1 cellular context compared by ENCODE assay signal in the genomic region with DNA sequence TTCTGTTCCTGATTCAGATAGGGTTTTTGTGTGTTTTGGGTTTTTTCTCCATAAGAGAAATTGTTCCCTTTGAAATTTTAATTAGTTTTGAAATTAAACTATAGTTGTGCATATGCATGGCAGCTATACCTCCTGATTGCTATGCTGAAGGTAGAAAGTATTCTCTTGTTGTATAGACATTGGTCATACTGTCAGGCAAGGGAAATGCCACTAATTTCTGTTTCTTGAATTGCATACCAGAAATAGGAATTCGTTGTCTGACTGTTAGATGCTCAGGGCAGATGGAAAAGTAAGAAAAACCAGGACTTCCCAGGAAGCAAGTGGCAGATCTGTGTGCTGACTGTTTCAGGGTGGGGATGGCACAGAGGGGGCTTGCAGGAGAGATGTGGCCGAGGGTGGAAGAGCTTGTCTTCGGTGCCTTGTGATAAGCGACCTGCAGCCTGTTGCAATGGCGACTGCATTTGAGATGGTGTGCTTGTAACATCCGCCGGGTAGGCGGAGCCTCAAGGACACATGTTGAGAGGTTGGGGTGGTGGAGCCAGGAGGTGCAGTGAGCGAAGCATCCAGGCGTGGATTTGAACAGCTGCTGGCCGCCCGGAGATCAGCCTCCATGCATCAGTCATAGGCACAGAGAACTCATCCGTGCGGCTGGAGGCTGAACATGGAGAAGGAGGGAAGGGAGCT.
TF ChIP-seq lines count a peak whose summit lies in the region.

No MANE protein-coding gene starts in this region.

TF ChIP-seq in K562, 482 proteins besides CTCF, POLR2A, EP300 and RAD21 (continued from another document and continues in another):
- peak; percentile 31 to 48; a peak in 2 of 4 replicates for TF ChIP-seq MAZ (CRISPR knock-in tag; conservative IDR thresholded peaks at IDR 0.05 in 1 of 2, IDR thresholded peaks at IDR 0.05 in 1 of 2)
- TF ChIP-seq, protein P1, sequence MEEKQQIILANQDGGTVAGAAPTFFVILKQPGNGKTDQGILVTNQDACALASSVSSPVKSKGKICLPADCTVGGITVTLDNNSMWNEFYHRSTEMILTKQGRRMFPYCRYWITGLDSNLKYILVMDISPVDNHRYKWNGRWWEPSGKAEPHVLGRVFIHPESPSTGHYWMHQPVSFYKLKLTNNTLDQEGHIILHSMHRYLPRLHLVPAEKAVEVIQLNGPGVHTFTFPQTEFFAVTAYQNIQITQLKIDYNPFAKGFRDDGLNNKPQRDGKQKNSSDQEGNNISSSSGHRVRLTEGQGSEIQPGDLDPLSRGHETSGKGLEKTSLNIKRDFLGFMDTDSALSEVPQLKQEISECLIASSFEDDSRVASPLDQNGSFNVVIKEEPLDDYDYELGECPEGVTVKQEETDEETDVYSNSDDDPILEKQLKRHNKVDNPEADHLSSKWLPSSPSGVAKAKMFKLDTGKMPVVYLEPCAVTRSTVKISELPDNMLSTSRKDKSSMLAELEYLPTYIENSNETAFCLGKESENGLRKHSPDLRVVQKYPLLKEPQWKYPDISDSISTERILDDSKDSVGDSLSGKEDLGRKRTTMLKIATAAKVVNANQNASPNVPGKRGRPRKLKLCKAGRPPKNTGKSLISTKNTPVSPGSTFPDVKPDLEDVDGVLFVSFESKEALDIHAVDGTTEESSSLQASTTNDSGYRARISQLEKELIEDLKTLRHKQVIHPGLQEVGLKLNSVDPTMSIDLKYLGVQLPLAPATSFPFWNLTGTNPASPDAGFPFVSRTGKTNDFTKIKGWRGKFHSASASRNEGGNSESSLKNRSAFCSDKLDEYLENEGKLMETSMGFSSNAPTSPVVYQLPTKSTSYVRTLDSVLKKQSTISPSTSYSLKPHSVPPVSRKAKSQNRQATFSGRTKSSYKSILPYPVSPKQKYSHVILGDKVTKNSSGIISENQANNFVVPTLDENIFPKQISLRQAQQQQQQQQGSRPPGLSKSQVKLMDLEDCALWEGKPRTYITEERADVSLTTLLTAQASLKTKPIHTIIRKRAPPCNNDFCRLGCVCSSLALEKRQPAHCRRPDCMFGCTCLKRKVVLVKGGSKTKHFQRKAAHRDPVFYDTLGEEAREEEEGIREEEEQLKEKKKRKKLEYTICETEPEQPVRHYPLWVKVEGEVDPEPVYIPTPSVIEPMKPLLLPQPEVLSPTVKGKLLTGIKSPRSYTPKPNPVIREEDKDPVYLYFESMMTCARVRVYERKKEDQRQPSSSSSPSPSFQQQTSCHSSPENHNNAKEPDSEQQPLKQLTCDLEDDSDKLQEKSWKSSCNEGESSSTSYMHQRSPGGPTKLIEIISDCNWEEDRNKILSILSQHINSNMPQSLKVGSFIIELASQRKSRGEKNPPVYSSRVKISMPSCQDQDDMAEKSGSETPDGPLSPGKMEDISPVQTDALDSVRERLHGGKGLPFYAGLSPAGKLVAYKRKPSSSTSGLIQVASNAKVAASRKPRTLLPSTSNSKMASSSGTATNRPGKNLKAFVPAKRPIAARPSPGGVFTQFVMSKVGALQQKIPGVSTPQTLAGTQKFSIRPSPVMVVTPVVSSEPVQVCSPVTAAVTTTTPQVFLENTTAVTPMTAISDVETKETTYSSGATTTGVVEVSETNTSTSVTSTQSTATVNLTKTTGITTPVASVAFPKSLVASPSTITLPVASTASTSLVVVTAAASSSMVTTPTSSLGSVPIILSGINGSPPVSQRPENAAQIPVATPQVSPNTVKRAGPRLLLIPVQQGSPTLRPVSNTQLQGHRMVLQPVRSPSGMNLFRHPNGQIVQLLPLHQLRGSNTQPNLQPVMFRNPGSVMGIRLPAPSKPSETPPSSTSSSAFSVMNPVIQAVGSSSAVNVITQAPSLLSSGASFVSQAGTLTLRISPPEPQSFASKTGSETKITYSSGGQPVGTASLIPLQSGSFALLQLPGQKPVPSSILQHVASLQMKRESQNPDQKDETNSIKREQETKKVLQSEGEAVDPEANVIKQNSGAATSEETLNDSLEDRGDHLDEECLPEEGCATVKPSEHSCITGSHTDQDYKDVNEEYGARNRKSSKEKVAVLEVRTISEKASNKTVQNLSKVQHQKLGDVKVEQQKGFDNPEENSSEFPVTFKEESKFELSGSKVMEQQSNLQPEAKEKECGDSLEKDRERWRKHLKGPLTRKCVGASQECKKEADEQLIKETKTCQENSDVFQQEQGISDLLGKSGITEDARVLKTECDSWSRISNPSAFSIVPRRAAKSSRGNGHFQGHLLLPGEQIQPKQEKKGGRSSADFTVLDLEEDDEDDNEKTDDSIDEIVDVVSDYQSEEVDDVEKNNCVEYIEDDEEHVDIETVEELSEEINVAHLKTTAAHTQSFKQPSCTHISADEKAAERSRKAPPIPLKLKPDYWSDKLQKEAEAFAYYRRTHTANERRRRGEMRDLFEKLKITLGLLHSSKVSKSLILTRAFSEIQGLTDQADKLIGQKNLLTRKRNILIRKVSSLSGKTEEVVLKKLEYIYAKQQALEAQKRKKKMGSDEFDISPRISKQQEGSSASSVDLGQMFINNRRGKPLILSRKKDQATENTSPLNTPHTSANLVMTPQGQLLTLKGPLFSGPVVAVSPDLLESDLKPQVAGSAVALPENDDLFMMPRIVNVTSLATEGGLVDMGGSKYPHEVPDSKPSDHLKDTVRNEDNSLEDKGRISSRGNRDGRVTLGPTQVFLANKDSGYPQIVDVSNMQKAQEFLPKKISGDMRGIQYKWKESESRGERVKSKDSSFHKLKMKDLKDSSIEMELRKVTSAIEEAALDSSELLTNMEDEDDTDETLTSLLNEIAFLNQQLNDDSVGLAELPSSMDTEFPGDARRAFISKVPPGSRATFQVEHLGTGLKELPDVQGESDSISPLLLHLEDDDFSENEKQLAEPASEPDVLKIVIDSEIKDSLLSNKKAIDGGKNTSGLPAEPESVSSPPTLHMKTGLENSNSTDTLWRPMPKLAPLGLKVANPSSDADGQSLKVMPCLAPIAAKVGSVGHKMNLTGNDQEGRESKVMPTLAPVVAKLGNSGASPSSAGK (IDR thresholded peaks at IDR 0.05), result peak; percentile 62; the same call in 1 of the 2 replicates
- TF ChIP-seq, protein P2, sequence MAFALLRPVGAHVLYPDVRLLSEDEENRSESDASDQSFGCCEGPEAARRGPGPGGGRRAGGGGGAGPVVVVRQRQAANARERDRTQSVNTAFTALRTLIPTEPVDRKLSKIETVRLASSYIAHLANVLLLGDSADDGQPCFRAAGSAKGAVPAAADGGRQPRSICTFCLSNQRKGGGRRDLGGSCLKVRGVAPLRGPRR (CRISPR knock-in tag; IDR thresholded peaks at IDR 0.05), result no peak
- peak; percentile 60 to 74; a peak in 3 of 4 replicates for TF ChIP-seq FOXK2 (conservative IDR thresholded peaks at IDR 0.05 in 1 of 2, IDR thresholded peaks at IDR 0.05 in 1 of 2; ENCODE audit: low read depth in 2 of 2)
- peak; percentile 90 for TF ChIP-seq EP400 (IDR thresholded peaks at IDR 0.05)
- peak; percentile 63 for TF ChIP-seq CEBPG (CRISPR knock-in tag; IDR thresholded peaks at IDR 0.05)
- TF ChIP-seq CEBPG (tag; conservative IDR thresholded peaks at IDR 0.05 in 1 of 2, IDR thresholded peaks at IDR 0.05 in 1 of 2), result no peak
- TF ChIP-seq TBL1XR1 (IDR thresholded peaks at IDR 0.05; ENCODE audit: low read length in 2 of 2), result 0 out of 4 replicates have a peak, but pooled peaks of 1 of the 2 experiments have one; percentile 51
- TF ChIP-seq CREB1 (IDR thresholded peaks at IDR 0.05), result 0 out of 2 replicates have a peak, but pooled peaks have one; percentile 19
- no peak for TF ChIP-seq CREB1 (CRISPR knock-in tag; IDR thresholded peaks at IDR 0.05)
- TF ChIP-seq DACH1 (IDR thresholded peaks at IDR 0.05; ENCODE audit: partially characterized antibody), result peak; percentile 89
- peak; percentile 70; the same call in 1 of the 2 replicates for TF ChIP-seq ZKSCAN1 (IDR thresholded peaks at IDR 0.05; ENCODE audit: low read depth, low read length)
- TF ChIP-seq FIP1L1 (IDR thresholded peaks at IDR 0.05; ENCODE audit: low read depth, low read length, poor library complexity, severe bottlenecking), result no peak
- 0 out of 2 replicates have a peak, but pooled peaks have one; percentile 55 for TF ChIP-seq FOXP1 (CRISPR knock-in tag; IDR thresholded peaks at IDR 0.05)
- TF ChIP-seq, protein P3, sequence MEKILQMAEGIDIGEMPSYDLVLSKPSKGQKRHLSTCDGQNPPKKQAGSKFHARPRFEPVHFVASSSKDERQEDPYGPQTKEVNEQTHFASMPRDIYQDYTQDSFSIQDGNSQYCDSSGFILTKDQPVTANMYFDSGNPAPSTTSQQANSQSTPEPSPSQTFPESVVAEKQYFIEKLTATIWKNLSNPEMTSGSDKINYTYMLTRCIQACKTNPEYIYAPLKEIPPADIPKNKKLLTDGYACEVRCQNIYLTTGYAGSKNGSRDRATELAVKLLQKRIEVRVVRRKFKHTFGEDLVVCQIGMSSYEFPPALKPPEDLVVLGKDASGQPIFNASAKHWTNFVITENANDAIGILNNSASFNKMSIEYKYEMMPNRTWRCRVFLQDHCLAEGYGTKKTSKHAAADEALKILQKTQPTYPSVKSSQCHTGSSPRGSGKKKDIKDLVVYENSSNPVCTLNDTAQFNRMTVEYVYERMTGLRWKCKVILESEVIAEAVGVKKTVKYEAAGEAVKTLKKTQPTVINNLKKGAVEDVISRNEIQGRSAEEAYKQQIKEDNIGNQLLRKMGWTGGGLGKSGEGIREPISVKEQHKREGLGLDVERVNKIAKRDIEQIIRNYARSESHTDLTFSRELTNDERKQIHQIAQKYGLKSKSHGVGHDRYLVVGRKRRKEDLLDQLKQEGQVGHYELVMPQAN (IDR thresholded peaks at IDR 0.05; ENCODE audit: borderline replicate concordance), result peak; percentile 64
- TF ChIP-seq ZNF780A (CRISPR knock-in tag; IDR thresholded peaks at IDR 0.05), result no peak
- TF ChIP-seq ZNF695 (CRISPR knock-in tag; IDR thresholded peaks at IDR 0.05), result 0 out of 2 replicates have a peak, but pooled peaks have one; percentile 64
- TF ChIP-seq FOXA3 (CRISPR knock-in tag; conservative IDR thresholded peaks at IDR 0.05 in 1 of 2, IDR thresholded peaks at IDR 0.05 in 1 of 2), result peak in 1 of 2 experiments; percentile 73; a peak in 1 of 4 replicates
- TF ChIP-seq MCM3 (IDR thresholded peaks at IDR 0.05), result no peak
- peak; percentile 77 for TF ChIP-seq NBN (IDR thresholded peaks at IDR 0.05; ENCODE audit: low read depth)
- peak; percentile 84 for TF ChIP-seq L3MBTL2 (IDR thresholded peaks at IDR 0.05)
- no peak for TF ChIP-seq ZFX (CRISPR knock-in tag; IDR thresholded peaks at IDR 0.05)
- TF ChIP-seq SMARCA5 (IDR thresholded peaks at IDR 0.05), result 0 out of 2 replicates have a peak, but pooled peaks have one; percentile 27
- no peak for TF ChIP-seq E2F4 (CRISPR knock-in tag; IDR thresholded peaks at IDR 0.05; ENCODE audit: low read depth)
- TF ChIP-seq NRF1 (conservative IDR thresholded peaks at IDR 0.05 in 1 of 2, IDR thresholded peaks at IDR 0.05 in 1 of 2), result peak; percentile 39 to 44; a peak in 3 of 4 replicates
- 0 out of 2 replicates have a peak, but pooled peaks have one; percentile 16 for TF ChIP-seq TCFL5 (CRISPR knock-in tag; conservative IDR thresholded peaks at IDR 0.05)
- peak; percentile 48; the same call in 1 of the 2 replicates for TF ChIP-seq POLR2AphosphoS5 (IDR thresholded peaks at IDR 0.05; ENCODE audit: control insufficient read depth, insufficient read depth, low read depth, low read length)
- TF ChIP-seq, protein P4, sequence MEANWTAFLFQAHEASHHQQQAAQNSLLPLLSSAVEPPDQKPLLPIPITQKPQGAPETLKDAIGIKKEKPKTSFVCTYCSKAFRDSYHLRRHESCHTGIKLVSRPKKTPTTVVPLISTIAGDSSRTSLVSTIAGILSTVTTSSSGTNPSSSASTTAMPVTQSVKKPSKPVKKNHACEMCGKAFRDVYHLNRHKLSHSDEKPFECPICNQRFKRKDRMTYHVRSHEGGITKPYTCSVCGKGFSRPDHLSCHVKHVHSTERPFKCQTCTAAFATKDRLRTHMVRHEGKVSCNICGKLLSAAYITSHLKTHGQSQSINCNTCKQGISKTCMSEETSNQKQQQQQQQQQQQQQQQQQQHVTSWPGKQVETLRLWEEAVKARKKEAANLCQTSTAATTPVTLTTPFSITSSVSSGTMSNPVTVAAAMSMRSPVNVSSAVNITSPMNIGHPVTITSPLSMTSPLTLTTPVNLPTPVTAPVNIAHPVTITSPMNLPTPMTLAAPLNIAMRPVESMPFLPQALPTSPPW (CRISPR knock-in tag; IDR thresholded peaks at IDR 0.05), result no peak
- no peak for TF ChIP-seq PTBP1 (IDR thresholded peaks at IDR 0.05; ENCODE audit: low read depth, low read length)
- TF ChIP-seq ESRRA (IDR thresholded peaks at IDR 0.05; ENCODE audit: borderline replicate concordance, low read depth), result peak; percentile 37; the same call in 1 of the 2 replicates
- TF ChIP-seq ADNP (tag; IDR thresholded peaks at IDR 0.05), result no peak
- TF ChIP-seq SMARCE1 (IDR thresholded peaks at IDR 0.05), result peak; percentile 37; the same call in 1 of the 2 replicates
- TF ChIP-seq ZHX1 (conservative IDR thresholded peaks at IDR 0.05; ENCODE audit: low read length), result no peak
- TF ChIP-seq ZNF668 (CRISPR knock-in tag; IDR thresholded peaks at IDR 0.05), result no peak
- TF ChIP-seq SMARCA4 (IDR thresholded peaks at IDR 0.05), result peak; percentile 66; the same call in 1 of the 2 replicates
- TF ChIP-seq YY1 (IDR thresholded peaks at IDR 0.05; ENCODE audit: borderline replicate concordance in 1 of 3, control insufficient read depth in 1 of 3, extremely low read depth in 1 of 3, insufficient read depth in 3 of 3, insufficient read length in 1 of 3, insufficient replicate concordance in 2 of 3, low read depth in 1 of 3, low read length in 2 of 3), result peak; percentile 57 to 95 (median 83)
- peak; percentile 26; the same call in 1 of the 2 replicates for TF ChIP-seq MTA1 (IDR thresholded peaks at IDR 0.05; ENCODE audit: borderline replicate concordance)
- TF ChIP-seq CEBPB (tag; IDR thresholded peaks at IDR 0.05), result peak; percentile 85
- TF ChIP-seq BRD9 (IDR thresholded peaks at IDR 0.05; ENCODE audit: low read depth, partially characterized antibody), result peak; percentile 83
- no peak for TF ChIP-seq ZBTB1 (CRISPR knock-in tag; IDR thresholded peaks at IDR 0.05; ENCODE audit: borderline replicate concordance, low read depth)
